16 cellular contexts compared by ENCODE assay signal in genomic region chr10:126212653-126213052, GRCh38.
DNase-seq lines count a peak whose midpoint lies in the region; ATAC-seq, FAIRE-seq and TF ChIP-seq lines count a peak whose summit lies in the region.
"Had no signal": no experiment of that assay in that cellular context is flagged by ENCODE, and none has a peak within 500 bp of the region (broad histone marks: within the 10 kb centered on the region; RNA-seq: fewer than 3 reads in every experiment).

No MANE protein-coding gene starts in this region.

- CTCF ChIA-PET in activated CD4-positive, alpha-beta T cell treated with anti-CD3 and anti-CD28 coated beads for 36 hours (lab: Charles Lee), result interaction anchor here (0.6 kb wide), 1 partner anchor 95 kb away, joined by 3 read pairs; no protein-coding TSS in a partner anchor

- H4K20me1 ChIP-seq in astrocyte (ENCODE audit: insufficient read depth, low read length), result no peaks in the 10 kb centered on the region

- peak; percentile 31 for DNase-seq in M059J (ENCODE audit: low read depth)
- peak; percentile 72 for DNase-seq in astrocyte (ENCODE audit: low read depth)
- DNase-seq in kidney tubule cell (ENCODE audit: low spot score), result peak; percentile 23
- no peak for DNase-seq in AG08395 (ENCODE audit: low spot score)
- no peak for DNase-seq in heart right ventricle
- no peak for DNase-seq in activated CD4-positive, alpha-beta T cell treated with anti-CD3 and anti-CD28 coated beads for 36 hours
- DNase-seq: BE2C; Caco-2; CD8-positive, alpha-beta memory T cell; DMS53 had no signal

- peaks cover 52% of the 10 kb centered on the region for H3K4me1 Mint-ChIP-seq in astrocyte (ENCODE audit: low read depth, unreplicated experiment)
- H3K4me1 Mint-ChIP-seq in activated CD4-positive, alpha-beta T cell treated with anti-CD3 and anti-CD28 coated beads for 36 hours, result no peaks in the 10 kb centered on the region
- H3K4me1 Mint-ChIP-seq: CD8-positive, alpha-beta memory T cell had no signal

- TF ChIP-seq CTCF in astrocyte (IDR thresholded peaks at IDR 0.05; ENCODE audit: insufficient read depth, low read depth, low read length), result no peak
- TF ChIP-seq CTCF in heart right ventricle (IDR thresholded peaks at IDR 0.05), result no peak

- H3K4me1 ChIP-seq in astrocyte (ENCODE audit: insufficient read depth, low read length) (peaks cover 30% of the 10 kb centered on the region), heart right ventricle (peaks cover 0 to 18% (median 8%) of the 10 kb centered on the region in 9 donors)
- H3K4me1 ChIP-seq: Caco-2 had no signal

- H3K27ac Mint-ChIP-seq in astrocyte (ENCODE audit: unreplicated experiment), result no peak overlapping the region
- H3K27ac Mint-ChIP-seq in activated CD4-positive, alpha-beta T cell treated with anti-CD3 and anti-CD28 coated beads for 36 hours, result no peak overlapping the region
- H3K27ac Mint-ChIP-seq: CD8-positive, alpha-beta memory T cell; IgD-negative memory B cell had no signal

- WGBS in heart right ventricle, 2 donors, result 92 to 94% methylated on average over 1 of the region's 1 CpG

- no peak for FAIRE-seq in astrocyte (lab: Jason Lieb, UNC)
- FAIRE-seq: A204.1, H1 had no signal

- H3K9ac ChIP-seq in astrocyte (ENCODE audit: low read length), result no peak overlapping the region

- H3K36me3 ChIP-seq in astrocyte (ENCODE audit: insufficient read depth, low read length) (no peaks in the 10 kb centered on the region), heart right ventricle (no peaks in the 10 kb centered on the region)
- H3K36me3 ChIP-seq: BE2C had no signal

- H2AFZ ChIP-seq in astrocyte (ENCODE audit: low read depth, low read length), result no peak overlapping the region

- no peak overlapping the region for H3K4me3 Mint-ChIP-seq in astrocyte (ENCODE audit: unreplicated experiment)
- no peak overlapping the region for H3K4me3 Mint-ChIP-seq in activated CD4-positive, alpha-beta T cell treated with anti-CD3 and anti-CD28 coated beads for 36 hours
- H3K4me3 Mint-ChIP-seq: CD8-positive, alpha-beta memory T cell; IgD-negative memory B cell had no signal

- H3K9me3 ChIP-seq in astrocyte (ENCODE audit: insufficient read depth, low read depth, low read length) (no peaks in the 10 kb centered on the region), heart right ventricle (no peaks in the 10 kb centered on the region)
- H3K9me3 ChIP-seq: BE2C, Caco-2 had no signal

- ATAC-seq in HG02610 (IDR thresholded peaks at IDR 0.05; ENCODE audit: unreplicated experiment) (no peak), heart right ventricle (no peak)
- ATAC-seq in activated CD4-positive, alpha-beta T cell treated with anti-CD3 and anti-CD28 coated beads for 36 hours, result no peak
- ATAC-seq: HCT116 had no signal

- H3K27ac ChIP-seq in astrocyte (ENCODE audit: low read depth, low read length) (no peak overlapping the region), heart right ventricle (no peak overlapping the region)
- H3K27ac ChIP-seq: C4-2B had no signal

- intact Hi-C loops in heart right ventricle (cut with DNase I), result no loop called here
- intact Hi-C loops in activated CD4-positive, alpha-beta T cell treated with anti-CD3 and anti-CD28 coated beads for 36 hours (cut with DNase I, micrococcal nuclease), result no loop called here

- no peak overlapping the region for H3K4me2 ChIP-seq in astrocyte (ENCODE audit: low read length)

- H3K4me3 ChIP-seq in astrocyte (ENCODE audit: insufficient read depth, low read depth, low read length) (no peak overlapping the region), heart right ventricle (no peak overlapping the region)

- no peaks in the 10 kb centered on the region for H3K27me3 Mint-ChIP-seq in astrocyte (ENCODE audit: low read depth, unreplicated experiment)
- H3K27me3 Mint-ChIP-seq in activated CD4-positive, alpha-beta T cell treated with anti-CD3 and anti-CD28 coated beads for 36 hours, result peaks cover 2% of the 10 kb centered on the region

- peaks cover 14% of the 10 kb centered on the region for H3K36me3 Mint-ChIP-seq in astrocyte (ENCODE audit: low read depth, unreplicated experiment)
- no peaks in the 10 kb centered on the region for H3K36me3 Mint-ChIP-seq in activated CD4-positive, alpha-beta T cell treated with anti-CD3 and anti-CD28 coated beads for 36 hours (ENCODE audit: low read depth)
- H3K36me3 Mint-ChIP-seq: CD8-positive, alpha-beta memory T cell; IgD-negative memory B cell had no signal

- peaks cover 54% of the 10 kb centered on the region for H3K79me2 ChIP-seq in astrocyte (ENCODE audit: insufficient read depth, low read length)

- POLR2A ChIA-PET in activated CD4-positive, alpha-beta T cell treated with anti-CD3 and anti-CD28 coated beads for 36 hours (lab: Charles Lee), result no interaction called here

- H3K27me3 ChIP-seq in astrocyte (ENCODE audit: insufficient read depth, low read length) (no peaks in the 10 kb centered on the region), heart right ventricle (peaks cover 0 to 7% (median 0%) of the 10 kb centered on the region in 7 donors)
- H3K27me3 ChIP-seq: BE2C had no signal

- peaks cover 4% of the 10 kb centered on the region for H3K9me3 Mint-ChIP-seq in astrocyte (ENCODE audit: unreplicated experiment)
- no peaks in the 10 kb centered on the region for H3K9me3 Mint-ChIP-seq in activated CD4-positive, alpha-beta T cell treated with anti-CD3 and anti-CD28 coated beads for 36 hours (ENCODE audit: low read depth)

Comparison
In these comparisons a context has a peak if more than half of its experiments do, and no peak if none do; other contexts are left out.
1. DNase-seq: peak in M059J (single experiment), astrocyte (single experiment) and kidney tubule cell (single experiment); none in AG08395 (single experiment), heart right ventricle (0 of 2) and activated CD4-positive, alpha-beta T cell treated with anti-CD3 and anti-CD28 coated beads for 36 hours (single experiment).